8 cellular contexts compared by ENCODE assay signal in genomic region chr1:19341201-19342076, GRCh38.
A peak's percentile ranks its signal among the peaks of the same experiment; 100 is the strongest.
DNase-seq lines count a peak whose midpoint lies in the region; ATAC-seq and TF ChIP-seq lines count a peak whose summit lies in the region.

No MANE protein-coding gene starts in this region.

- CTCF ChIA-PET in GM10248 (lab: Yijun Ruan, JAX) = interaction anchor here (0.8 to 4.8 kb wide), 22 partner anchors 8 to 311 kb away, joined by 3 to 24 read pairs (median 5); partner anchors contain the start of genes AKR7A2 and SLC66A1

- in situ Hi-C loops in brain microvascular endothelial cell (cut with HindIII; ENCODE audit: low pct_ligation_motif_present, low sequenced_read_pairs) = no loop called here

- H3K36me3 ChIP-seq in brain microvascular endothelial cell (replicated peaks) = peaks cover 71% of the 10 kb centered on the region

- TF ChIP-seq CTCF in GM10248 (IDR thresholded peaks at IDR 0.05; ENCODE audit: control extremely low read depth, extremely low read depth, low read depth, missing control alignments) (peak; percentile 82), WI38 (IDR thresholded peaks at IDR 0.05; ENCODE audit: low read depth, low read length) (peak; percentile 94), brain microvascular endothelial cell (IDR thresholded peaks at IDR 0.05; ENCODE audit: low read depth, low read length, missing control alignments) (peak; percentile 94)

- H3K27ac ChIP-seq in brain microvascular endothelial cell = no peak overlapping the region

- ATAC-seq in GM19328 (IDR thresholded peaks at IDR 0.05; ENCODE audit: unreplicated experiment) (no peak), GM21423 (IDR thresholded peaks at IDR 0.05; ENCODE audit: unreplicated experiment) (no peak)

- POLR2A ChIA-PET in GM10248 (lab: Yijun Ruan, JAX) = no interaction called here

- DNase-seq in GM10248 (ENCODE audit: extremely low spot score) (peak; percentile 89), NAMALWA (ENCODE audit: low spot score) (peak; percentile 83), brain microvascular endothelial cell (peak; percentile 78), inferior parietal cortex (ENCODE audit: extremely low spot score) (peak; percentile 68)
- DNase-seq in stimulated activated CD4-positive, alpha-beta T cell treated with anti-CD3 and anti-CD28 coated beads, Interleukin-1b, Interleukin-23, amount 100 ng/mL, for 1 hour (ENCODE audit: low read depth in 2 of 2) = peak; percentile 42 to 73

- no peak overlapping the region for H3K4me3 ChIP-seq in WI38 (ENCODE audit: low read depth, low read length)
- H3K4me3 ChIP-seq in brain microvascular endothelial cell (ENCODE audit: low read depth, low read length) = no peak overlapping the region

- no peaks in the 10 kb centered on the region for H3K27me3 ChIP-seq in brain microvascular endothelial cell (replicated peaks)
